In the genomic region with DNA sequence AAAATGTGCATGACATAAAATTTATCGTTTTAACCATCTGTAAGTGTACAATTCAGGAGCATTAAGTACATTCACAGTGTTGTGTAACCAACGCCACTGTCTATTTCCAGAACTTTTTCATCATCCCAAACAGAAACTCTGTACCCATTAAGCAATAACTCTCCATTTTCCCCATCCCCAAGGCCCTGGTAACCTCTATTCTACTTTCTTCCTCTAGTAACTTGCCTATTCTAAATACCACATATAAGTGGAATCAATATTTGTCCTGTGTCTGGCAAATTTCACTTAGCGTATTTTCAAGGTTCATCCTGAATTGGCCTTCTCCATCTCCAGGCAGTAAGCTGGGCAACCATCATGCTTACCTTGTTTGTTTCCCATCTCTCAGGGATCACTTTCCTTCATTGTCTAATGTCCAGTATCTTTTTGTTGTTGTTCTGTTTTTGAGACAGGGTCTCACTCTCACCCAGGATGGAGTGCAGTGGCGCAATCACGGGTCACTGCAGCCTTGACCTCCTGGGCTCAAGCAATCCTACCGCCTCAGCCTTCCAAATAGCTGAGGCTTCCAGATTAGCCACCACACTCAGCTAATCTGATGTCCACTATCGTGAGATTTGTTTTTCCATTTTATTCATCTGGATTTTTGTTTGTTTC, we compare ENCODE assay signal across 1 cellular context.
TF ChIP-seq lines count a peak whose summit lies in the region.

No MANE protein-coding gene starts in this region.

TF ChIP-seq in K562, 482 proteins besides CTCF, POLR2A, EP300 and RAD21:
- TF ChIP-seq ID3 (CRISPR knock-in tag; IDR thresholded peaks at IDR 0.05) (no peak), ID3 (tag; IDR thresholded peaks at IDR 0.05) (no peak), DLX4 (CRISPR knock-in tag; IDR thresholded peaks at IDR 0.05) (no peak), CEBPG (CRISPR knock-in tag; IDR thresholded peaks at IDR 0.05) (no peak), CEBPG (tag; conservative IDR thresholded peaks at IDR 0.05 in 1 of 2, IDR thresholded peaks at IDR 0.05 in 1 of 2) (0 out of 4 replicates have a peak, but pooled peaks of 1 of the 2 experiments have one; percentile 9), ILK (tag; IDR thresholded peaks at IDR 0.05; ENCODE audit: borderline replicate concordance, low read depth) (no peak), GATA2 (CRISPR knock-in tag; IDR thresholded peaks at IDR 0.05) (no peak), CBFA2T3 (IDR thresholded peaks at IDR 0.05) (peak; percentile 28; the same call in 1 of the 2 replicates), PML (IDR thresholded peaks at IDR 0.05; ENCODE audit: low read length) (no peak), KDM1A (IDR thresholded peaks at IDR 0.05) (peak; percentile 68 to 71; a peak in 2 of 4 replicates), NR3C1 (CRISPR knock-in tag; IDR thresholded peaks at IDR 0.05) (no peak), PHTF2 (CRISPR knock-in tag; IDR thresholded peaks at IDR 0.05) (no peak), EWSR1 (IDR thresholded peaks at IDR 0.05; ENCODE audit: borderline replicate concordance, low read depth, partially characterized antibody) (no peak), RCOR1 (IDR thresholded peaks at IDR 0.05; ENCODE audit: borderline replicate concordance in 1 of 2, low read depth in 2 of 2, low read length in 2 of 2) (peak in 1 of 2 experiments; percentile 79; a peak in 2 of 4 replicates), HDAC1 (IDR thresholded peaks at IDR 0.05) (0 out of 4 replicates have a peak, but pooled peaks of 1 of the 2 experiments have one; percentile 31), TCF7L2 (IDR thresholded peaks at IDR 0.05; ENCODE audit: low read depth, low read length) (no peak), ARID1B (IDR thresholded peaks at IDR 0.05) (0 out of 2 replicates have a peak, but pooled peaks have one; percentile 8), CEBPB (tag; IDR thresholded peaks at IDR 0.05) (peak; percentile 46; the same call in 1 of the 2 replicates)
- TF ChIP-seq, protein P1, sequence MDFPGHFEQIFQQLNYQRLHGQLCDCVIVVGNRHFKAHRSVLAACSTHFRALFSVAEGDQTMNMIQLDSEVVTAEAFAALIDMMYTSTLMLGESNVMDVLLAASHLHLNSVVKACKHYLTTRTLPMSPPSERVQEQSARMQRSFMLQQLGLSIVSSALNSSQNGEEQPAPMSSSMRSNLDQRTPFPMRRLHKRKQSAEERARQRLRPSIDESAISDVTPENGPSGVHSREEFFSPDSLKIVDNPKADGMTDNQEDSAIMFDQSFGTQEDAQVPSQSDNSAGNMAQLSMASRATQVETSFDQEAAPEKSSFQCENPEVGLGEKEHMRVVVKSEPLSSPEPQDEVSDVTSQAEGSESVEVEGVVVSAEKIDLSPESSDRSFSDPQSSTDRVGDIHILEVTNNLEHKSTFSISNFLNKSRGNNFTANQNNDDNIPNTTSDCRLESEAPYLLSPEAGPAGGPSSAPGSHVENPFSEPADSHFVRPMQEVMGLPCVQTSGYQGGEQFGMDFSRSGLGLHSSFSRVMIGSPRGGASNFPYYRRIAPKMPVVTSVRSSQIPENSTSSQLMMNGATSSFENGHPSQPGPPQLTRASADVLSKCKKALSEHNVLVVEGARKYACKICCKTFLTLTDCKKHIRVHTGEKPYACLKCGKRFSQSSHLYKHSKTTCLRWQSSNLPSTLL (IDR thresholded peaks at IDR 0.05): no peak
